Comparison of ENCODE assay signal across 18 cellular contexts in the genomic region with DNA sequence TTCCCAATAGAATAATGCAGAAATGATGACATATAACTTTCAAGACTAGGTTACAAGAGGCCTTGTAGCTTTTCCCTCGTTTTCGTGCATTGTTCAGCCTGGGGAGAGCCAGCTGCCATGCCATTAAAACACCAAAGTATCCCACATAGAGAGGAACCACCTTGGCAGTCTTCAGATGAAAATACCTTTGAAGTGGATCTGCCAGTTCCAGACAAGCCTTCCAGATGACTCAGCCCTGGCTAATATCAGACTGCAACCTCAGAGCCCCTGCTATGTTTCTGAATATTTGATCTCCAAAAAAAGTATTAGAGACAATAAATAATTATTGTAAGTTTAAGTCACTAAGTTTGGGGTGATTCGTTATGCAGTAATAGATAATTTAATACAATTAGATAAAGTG.
DNase-seq lines count a peak whose midpoint lies in the region; ATAC-seq and TF ChIP-seq lines count a peak whose summit lies in the region.
"Had no signal": no experiment of that assay in that cellular context is flagged by ENCODE, and none has a peak within 500 bp of the region (broad histone marks: within the 10 kb centered on the region; RNA-seq: fewer than 3 reads in every experiment).

No MANE protein-coding gene starts in this region.

- no peaks in the 10 kb centered on the region for H3K9me3 Mint-ChIP-seq in activated CD8-positive, alpha-beta T cell treated with anti-CD3 and anti-CD28 coated beads for 36 hours

- H3K27ac Mint-ChIP-seq in activated CD8-positive, alpha-beta T cell treated with anti-CD3 and anti-CD28 coated beads for 36 hours = no peak overlapping the region
- H3K27ac Mint-ChIP-seq: brain, natural killer cell had no signal

- H3K4me3 ChIP-seq in brain microvascular endothelial cell (ENCODE audit: low read depth, low read length) = no peak overlapping the region
- H3K4me3 ChIP-seq in left lung = no peak overlapping the region
- H3K4me3 ChIP-seq: BLaER1, dorsolateral prefrontal cortex, hepatocyte had no signal

- H3K27me3 ChIP-seq in brain microvascular endothelial cell (replicated peaks) (no peaks in the 10 kb centered on the region), left lung (no peaks in the 10 kb centered on the region)
- H3K27me3 ChIP-seq: BLaER1, dorsolateral prefrontal cortex, hepatocyte had no signal

- H3K4me1 Mint-ChIP-seq in activated CD8-positive, alpha-beta T cell treated with anti-CD3 and anti-CD28 coated beads for 36 hours (ENCODE audit: low read depth) = no peaks in the 10 kb centered on the region
- H3K4me1 Mint-ChIP-seq: brain, natural killer cell had no signal

- CTCF ChIA-PET in activated CD8-positive, alpha-beta T cell treated with anti-CD3 and anti-CD28 coated beads for 36 hours (lab: Charles Lee) = no interaction called here

- intact Hi-C loops in left lung (cut with DNase I) = no loop called here
- intact Hi-C loops in activated CD8-positive, alpha-beta T cell treated with anti-CD3 and anti-CD28 coated beads for 36 hours (cut with micrococcal nuclease) = no loop called here

- H3K36me3 Mint-ChIP-seq in activated CD8-positive, alpha-beta T cell treated with anti-CD3 and anti-CD28 coated beads for 36 hours (ENCODE audit: low read depth) = no peaks in the 10 kb centered on the region
- H3K36me3 Mint-ChIP-seq: brain, natural killer cell had no signal

- H3K36me3 ChIP-seq in brain microvascular endothelial cell (replicated peaks) (no peaks in the 10 kb centered on the region), left lung (no peaks in the 10 kb centered on the region)
- H3K36me3 ChIP-seq: BLaER1 had no signal

- DNase-seq in DMS53 (lab: John Stamatoyannopoulos, UW) (peak; percentile 51), M059J (ENCODE audit: low read depth) (peak; percentile 58), brain microvascular endothelial cell (peak; percentile 4), left lung (no peak), NCI-H146 (lab: John Stamatoyannopoulos, UW) (no peak), activated gamma-delta T cell (lab: John Stamatoyannopoulos, UW) (no peak)
- no peak for DNase-seq in stimulated activated CD4-positive, alpha-beta T cell treated with anti-CD3 and anti-CD28 coated beads, Interleukin-4, amount 100 ng/mL, for 1 hour
- no peak for DNase-seq in activated CD8-positive, alpha-beta T cell treated with anti-CD3 and anti-CD28 coated beads for 36 hours
- DNase-seq: DMS153, dorsolateral prefrontal cortex, natural killer cell, NCI-H1694, NCI-H526 treated with DMSO at 0.1 percent for 48 hours, retina had no signal

- in situ Hi-C loops in brain microvascular endothelial cell (cut with HindIII; ENCODE audit: low pct_ligation_motif_present, low sequenced_read_pairs) = no loop called here

- H3K27ac ChIP-seq in brain microvascular endothelial cell = no peak overlapping the region
- no peak overlapping the region for H3K27ac ChIP-seq in left lung
- H3K27ac ChIP-seq: BLaER1, dorsolateral prefrontal cortex, hepatocyte, KMS-11 had no signal

- no peaks in the 10 kb centered on the region for H3K4me1 ChIP-seq in left lung
- H3K4me1 ChIP-seq: BLaER1 had no signal

- peak; percentile 26 for ATAC-seq in left lung
- ATAC-seq in activated CD8-positive, alpha-beta T cell treated with anti-CD3 and anti-CD28 coated beads for 36 hours = no peak
- ATAC-seq: natural killer cell had no signal

- no peaks in the 10 kb centered on the region for H3K27me3 Mint-ChIP-seq in activated CD8-positive, alpha-beta T cell treated with anti-CD3 and anti-CD28 coated beads for 36 hours

- TF ChIP-seq CTCF in brain microvascular endothelial cell (IDR thresholded peaks at IDR 0.05; ENCODE audit: low read depth, low read length, missing control alignments) (no peak), left lung (IDR thresholded peaks at IDR 0.05) (no peak)
- no peak for TF ChIP-seq CTCF in activated CD8-positive, alpha-beta T cell treated with anti-CD3 and anti-CD28 coated beads for 36 hours (IDR thresholded peaks at IDR 0.05)

- no peak overlapping the region for H3K4me3 Mint-ChIP-seq in activated CD8-positive, alpha-beta T cell treated with anti-CD3 and anti-CD28 coated beads for 36 hours
- H3K4me3 Mint-ChIP-seq: brain, natural killer cell had no signal

- H3K9me3 ChIP-seq in left lung = no peaks in the 10 kb centered on the region
- H3K9me3 ChIP-seq: BLaER1 had no signal

- POLR2A ChIA-PET in activated CD8-positive, alpha-beta T cell treated with anti-CD3 and anti-CD28 coated beads for 36 hours (lab: Charles Lee) = no interaction called here

Comparison
In these comparisons a context has a peak if more than half of its experiments do, and no peak if none do; other contexts are left out.
1. DNase-seq: peak in DMS53 (single experiment), M059J (single experiment) and brain microvascular endothelial cell (single experiment); none in left lung (0 of 2), stimulated activated CD4-positive, alpha-beta T cell treated with anti-CD3 and anti-CD28 coated beads, Interleukin-4, amount 100 ng/mL, for 1 hour (single experiment), activated CD8-positive, alpha-beta T cell treated with anti-CD3 and anti-CD28 coated beads for 36 hours (single experiment), NCI-H146 (single experiment) and activated gamma-delta T cell (single experiment).